ENCODE assay signal across 8 cellular contexts in genomic region chr18:80257579-80258543, GRCh38. TPM values are rescaled to one million over a fixed set of nuclear protein-coding genes. Genes with fewer than 3 reads are reported as not detected.
A peak's percentile ranks its signal among the peaks of the same experiment; 100 is the strongest.
DNase-seq lines count a peak whose midpoint lies in the region; TF ChIP-seq lines count a peak whose summit lies in the region.
"Not testable (repeated sequence)": the region's sequence is repeated elsewhere in the genome, so short reads cannot be mapped to it uniquely, and the experiment has no call there.

No MANE protein-coding gene starts in this region.

- not testable (repeated sequence) for H4K8ac ChIP-seq in mesendoderm (ENCODE audit: low read depth, low read length)

- not testable (repeated sequence) for H3K9ac ChIP-seq in mesendoderm (ENCODE audit: low read length)

- no CpG with 5 or more reads among the region's 12 CpGs for WGBS in mesendoderm (ENCODE audit: extremely low coverage, insufficient coverage, low lambda C conversion rate)

- not testable (repeated sequence) for H4K5ac ChIP-seq in mesendoderm (ENCODE audit: low read length)

- H3K4ac ChIP-seq in mesendoderm (ENCODE audit: low read depth, low read length): not testable (repeated sequence)

- DNase-seq in G401 (ENCODE audit: low spot score) (peak; percentile 71), LoVo (ENCODE audit: low spot score) (peak; percentile 65), astrocyte of the cerebellum (ENCODE audit: low read depth) (peak; percentile 45), foreskin fibroblast (peak; percentile 41 to 72), mesendoderm (peak; percentile 75), ureter (ENCODE audit: low spot score) (peak; percentile 77)
- DNase-seq in activated CD4-positive, alpha-beta T cell treated with anti-CD3 and anti-CD28 coated beads for 48 hours: peak; percentile 75
- DNase-seq in stimulated activated CD4-positive, alpha-beta T cell treated with anti-CD3 and anti-CD28 coated beads, Interleukin-12 subunit alpha, Interleukin-12 subunit beta, amount 100 ng/mL, for 48 hours (ENCODE audit: low read depth in 2 of 3, low spot score in 1 of 3): peak; percentile 44 to 51 (median 49)

- H3K23ac ChIP-seq in mesendoderm (ENCODE audit: low read length): not testable (repeated sequence)

- not testable (repeated sequence) for H3K36me3 ChIP-seq in mesendoderm (ENCODE audit: control insufficient read depth, insufficient read depth, low read length)

- H3K56ac ChIP-seq in mesendoderm (ENCODE audit: low read length): not testable (repeated sequence)

- H3K27me3 ChIP-seq in mesendoderm (ENCODE audit: insufficient read depth, low read length, poor library complexity): not testable (repeated sequence)

- not testable (repeated sequence) for H2BK15ac ChIP-seq in mesendoderm (replicated peaks; ENCODE audit: low read depth)

- H3K27ac ChIP-seq in mesendoderm (ENCODE audit: low read depth, low read length): not testable (repeated sequence)

- H2BK120ac ChIP-seq in mesendoderm (ENCODE audit: low read depth, low read length): not testable (repeated sequence)

- H2BK5ac ChIP-seq in mesendoderm (ENCODE audit: low read length): not testable (repeated sequence)

- not testable (repeated sequence) for H2AK5ac ChIP-seq in mesendoderm (ENCODE audit: low read length)

- not testable (repeated sequence) for H3K4me1 ChIP-seq in mesendoderm (ENCODE audit: control insufficient read depth, low read depth, low read length)

- not testable (repeated sequence) for H3K18ac ChIP-seq in mesendoderm (ENCODE audit: low read length)

- not testable (repeated sequence) for H3K79me1 ChIP-seq in mesendoderm (ENCODE audit: low read length)

- H3K4me2 ChIP-seq in mesendoderm (ENCODE audit: low read length): not testable (repeated sequence)

- not testable (repeated sequence) for H3K4me3 ChIP-seq in astrocyte of the cerebellum (ENCODE audit: low read depth, low read length); foreskin fibroblast (ENCODE audit: low read depth in 1 of 2, low read length in 2 of 2); mesendoderm (ENCODE audit: low read length)

- TF ChIP-seq CTCF in astrocyte of the cerebellum (IDR thresholded peaks at IDR 0.05; ENCODE audit: low read depth, low read length, missing control alignments) (peak; percentile 85), foreskin fibroblast (IDR thresholded peaks at IDR 0.05; ENCODE audit: low read depth, low read length) (peak; percentile 87)

- in situ Hi-C loops in G401 (cut with HindIII; ENCODE audit: low sequenced_read_pairs); astrocyte of the cerebellum (cut with HindIII; ENCODE audit: low sequenced_read_pairs): not testable (repeated sequence)

- H3K79me2 ChIP-seq in mesendoderm (ENCODE audit: control insufficient read depth, insufficient read depth, low read length): not testable (repeated sequence)

RNA-seq across cellular contexts. Expression of gene PARD6G, which starts 10.5 kb away (rescaled TPM):
- 8.3 and 9.2 TPM in 2 replicates for total RNA-seq in G401 (2014; rRNA removed; shearing (Covaris generic))
- polyA plus RNA-seq in mesendoderm (2013, experiment 1 of 2): 8.3 TPM
- polyA plus RNA-seq in mesendoderm (2013, experiment 2 of 2): 8.5 TPM
- total RNA-seq in ureter: 26.4 TPM
